8 cellular contexts compared by ENCODE assay signal in the genomic region with DNA sequence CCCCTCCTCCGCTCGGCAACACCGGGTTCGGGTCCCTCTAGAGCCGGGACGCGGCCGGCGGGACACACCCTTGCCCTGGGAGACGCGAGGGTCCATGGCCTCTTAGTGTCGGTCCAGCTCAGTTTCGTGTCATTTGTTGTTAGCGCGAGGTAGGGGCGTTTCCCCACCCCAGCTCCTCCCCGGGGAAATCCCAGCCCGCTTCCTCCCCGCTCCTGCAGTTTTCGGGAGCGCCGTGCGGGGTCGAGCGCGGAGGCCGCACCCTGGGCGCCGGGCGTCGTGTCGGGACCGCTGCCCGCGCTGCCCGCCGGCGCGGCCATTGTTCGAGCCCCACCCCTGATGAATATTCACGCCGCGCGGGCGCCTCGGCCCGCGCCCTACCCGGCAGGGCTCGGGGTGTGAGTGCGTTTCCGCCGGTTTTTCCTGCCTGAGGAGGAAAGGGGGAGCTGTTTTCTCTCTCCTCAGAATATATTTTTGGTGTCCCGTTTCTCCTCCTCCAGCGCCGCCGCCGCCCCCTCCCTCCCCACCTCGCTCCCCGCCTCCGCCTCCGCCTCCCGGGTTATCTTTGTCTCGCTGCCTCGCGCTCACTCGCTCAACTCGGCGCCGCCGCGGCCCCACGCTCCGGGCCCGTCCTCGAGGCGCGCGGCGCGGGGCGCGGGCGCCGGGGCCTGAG. TPM values are rescaled to one million over a fixed set of nuclear protein-coding genes. Genes with fewer than 3 reads are reported as not detected.
A peak's percentile ranks its signal among the peaks of the same experiment; 100 is the strongest.
DNase-seq lines count a peak whose midpoint lies in the region; ATAC-seq and TF ChIP-seq lines count a peak whose summit lies in the region.

MAP4K4 (plus strand) TSS at position 584 of the 670 bp plus-strand sequence. CDS start 374 bp downstream, outside the sequence.

- POLR2A ChIA-PET in RWPE1 (lab: Yijun Ruan, JAX; ENCODE audit: low non-redundant PET): no interaction called here

- CTCF ChIA-PET in RWPE1 (lab: Yijun Ruan, JAX): interaction anchor here (1.0 to 1.5 kb wide), 4 partner anchors 24 to 278 kb away, joined by 5 to 6 read pairs (median 5); no protein-coding TSS in a partner anchor

- DNase-seq in AG09309 (ENCODE audit: low read depth): peak; percentile 39
- DNase-seq in RWPE1 (ENCODE audit: low spot score): peak; percentile 84
- DNase-seq in activated T-helper 1 cell treated with anti-CD3 and anti-CD28 coated beads, Interleukin-2, amount 50 U/mL, for 16 hours (ENCODE audit: low read depth in 1 of 2, low spot score in 1 of 2): peak; percentile 47 to 62
- peak; percentile 87 for DNase-seq in fibroblast of gingiva (ENCODE audit: low read depth)
- DNase-seq in stimulated activated CD8-positive, alpha-beta memory T cell treated with anti-CD3 and anti-CD28 coated beads, Interleukin-7, amount 100 ng/mL, for 24 hours (ENCODE audit: low read depth): peak; percentile 37

- TF ChIP-seq CTCF in AG09309 (IDR thresholded peaks at IDR 0.05; ENCODE audit: control insufficient read depth, insufficient read depth, low read depth, low read length, missing control alignments) (peak; percentile 17), RWPE1 (conservative IDR thresholded peaks at IDR 0.05; ENCODE audit: low read depth) (peak; percentile 44)

- 0 out of 2 replicates have a peak, but pooled peaks cover 3% of the 10 kb centered on the region for H3K27me3 ChIP-seq in HUES64 (ENCODE audit: insufficient read depth, low read length)
- H3K27me3 ChIP-seq in muscle layer of duodenum (ENCODE audit: low read depth, low read length): no peaks in the 10 kb centered on the region

- H3K27ac ChIP-seq in HUES64 (ENCODE audit: low read depth, low read length) (peak within 1 kb of the TSS; percentile 82), RWPE1 (peak within 1 kb of the TSS; percentile 90), muscle layer of duodenum (ENCODE audit: low read length) (peak within 1 kb of the TSS; percentile 78)

- under 1% methylated on average over 84 of the region's 85 CpGs for WGBS in HUES64

- peak within 1 kb of the TSS; percentile 53 for H3K4me3 ChIP-seq in AG09309 (ENCODE audit: control insufficient read depth, low read depth, low read length)
- peak within 1 kb of the TSS; percentile 92 for H3K4me3 ChIP-seq in HUES64 (ENCODE audit: low read length)
- H3K4me3 ChIP-seq in muscle layer of duodenum (ENCODE audit: low read depth in 1 of 2, low read length in 2 of 2): peak within 1 kb of the TSS; percentile 86 to 93

- H3K36me3 ChIP-seq in HUES64 (ENCODE audit: insufficient read depth, low read length) (0 out of 2 replicates have a peak, but pooled peaks cover 2% of the 10 kb centered on the region), muscle layer of duodenum (ENCODE audit: control insufficient read depth in 1 of 2, insufficient read depth in 2 of 2, low read length in 2 of 2) (peaks cover 0 to 5% of the 10 kb centered on the region in 2 donors)

- peak; percentile 59 for ATAC-seq in GM19035 (IDR thresholded peaks at IDR 0.05; ENCODE audit: unreplicated experiment)

- peaks cover 27% of the 10 kb centered on the region for H3K4me1 ChIP-seq in HUES64 (ENCODE audit: insufficient read depth, low read length)
- peaks cover 5 to 27% of the 10 kb centered on the region in 2 donors for H3K4me1 ChIP-seq in muscle layer of duodenum (ENCODE audit: control insufficient read depth in 1 of 2, insufficient read depth in 2 of 2, low read length in 2 of 2)

- peak within 1 kb of the TSS; percentile 94 for H3K9ac ChIP-seq in HUES64 (ENCODE audit: low read depth, low read length)

- no peaks in the 10 kb centered on the region for H3K9me3 ChIP-seq in HUES64 (ENCODE audit: insufficient read depth, low read depth, low read length)
- no peaks in the 10 kb centered on the region for H3K9me3 ChIP-seq in muscle layer of duodenum (ENCODE audit: control insufficient read depth in 1 of 2, low read length in 2 of 2)

RNA-seq across cellular contexts. Expression of gene MAP4K4, which starts in this region (rescaled TPM):
- polyA plus RNA-seq in HUES64 (2013, experiment 1 of 2): 89.4 TPM
- 83.7 TPM for polyA plus RNA-seq in HUES64 (2013, experiment 2 of 2)

Comparison
In these comparisons a context has a peak if more than half of its experiments do, and no peak if none do; other contexts are left out.
1. Peak in every context shown above with its lines: DNase-seq, ATAC-seq, H3K4me3 ChIP-seq and H3K27ac ChIP-seq.
2. DNase-seq: peak in every context shown above with its lines; median percentile 87 in fibroblast of gingiva; 84 in RWPE1; 54 in activated T-helper 1 cell treated with anti-CD3 and anti-CD28 coated beads, Interleukin-2, amount 50 U/mL, for 16 hours; 39 in AG09309; 37 in stimulated activated CD8-positive, alpha-beta memory T cell treated with anti-CD3 and anti-CD28 coated beads, Interleukin-7, amount 100 ng/mL, for 24 hours.